In the genomic region with DNA sequence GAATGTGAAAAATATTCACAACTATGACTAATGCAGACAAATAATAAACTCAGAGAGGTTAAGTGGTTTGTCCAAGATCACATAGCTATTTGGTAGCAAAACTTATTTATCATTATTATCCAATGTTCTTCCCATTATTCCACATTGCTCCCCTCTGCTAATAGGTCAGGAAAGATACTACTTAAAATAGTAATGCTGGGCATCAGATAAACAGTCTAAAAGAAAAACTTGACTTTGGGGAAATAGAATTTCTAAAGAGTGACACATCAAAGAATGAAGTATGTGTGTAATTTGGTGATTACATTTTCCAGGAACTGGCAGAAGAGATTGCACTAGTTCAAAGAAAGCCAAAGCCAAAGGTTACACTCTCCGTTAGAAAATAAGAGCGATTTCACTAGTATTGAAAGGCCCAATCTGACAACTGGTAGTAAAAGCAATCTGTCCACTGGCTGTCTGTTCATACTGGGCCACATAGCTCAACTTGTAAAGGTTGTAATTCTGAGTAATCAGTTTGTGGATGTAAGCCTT, we compare ENCODE assay signal across 9 cellular contexts.
DNase-seq lines count a peak whose midpoint lies in the region; ATAC-seq and TF ChIP-seq lines count a peak whose summit lies in the region.
"Had no signal": no experiment of that assay in that cellular context is flagged by ENCODE, and none has a peak within 500 bp of the region (broad histone marks: within the 10 kb centered on the region; RNA-seq: fewer than 3 reads in every experiment).

No MANE protein-coding gene starts in this region.

- TF ChIP-seq POLR2A in sigmoid colon (IDR thresholded peaks at IDR 0.05), result no peak

- POLR2A ChIA-PET in RWPE1 (lab: Yijun Ruan, JAX; ENCODE audit: low non-redundant PET), result no interaction called here

- H3K36me3 ChIP-seq in left lung (no peaks in the 10 kb centered on the region), sigmoid colon (no peaks in the 10 kb centered on the region)

- H3K27me3 ChIP-seq in left lung (no peaks in the 10 kb centered on the region), sigmoid colon (no peaks in the 10 kb centered on the region)

- peak; percentile 46 for DNase-seq in AG08396 (ENCODE audit: low spot score)
- DNase-seq in HS-27A (ENCODE audit: low read depth), result peak; percentile 45
- peak; percentile 73 for DNase-seq in amniotic epithelial cell (ENCODE audit: low read depth)
- DNase-seq in left lung, result no peak
- no peak for DNase-seq in sigmoid colon
- DNase-seq in NOMO-1 (lab: John Stamatoyannopoulos, UW; ENCODE audit: unreplicated experiment in 2 of 2), result no peak
- DNase-seq in UCSD-AML1 (lab: John Stamatoyannopoulos, UW; ENCODE audit: unreplicated experiment), result no peak
- DNase-seq in RWPE1 (ENCODE audit: low spot score), result no peak
- DNase-seq: SHP77 had no signal

- TF ChIP-seq EP300 in sigmoid colon (IDR thresholded peaks at IDR 0.05), result no peak

- TF ChIP-seq CTCF in left lung (IDR thresholded peaks at IDR 0.05) (no peak), sigmoid colon (IDR thresholded peaks at IDR 0.05) (no peak), RWPE1 (conservative IDR thresholded peaks at IDR 0.05; ENCODE audit: low read depth) (no peak)

- peak; percentile 64 for ATAC-seq in left lung

- H3K27ac ChIP-seq in left lung, result peak overlapping the region; percentile 42 to 48
- peak overlapping the region in 1 of 4 donors; percentile 41 for H3K27ac ChIP-seq in sigmoid colon
- H3K27ac ChIP-seq in RWPE1, result no peak overlapping the region

- H3K4me1 ChIP-seq in left lung (peaks cover 9 to 12% of the 10 kb centered on the region in 2 donors), sigmoid colon (peaks cover 0 to 43% (median 27%) of the 10 kb centered on the region in 4 donors)

- CTCF ChIA-PET in RWPE1 (lab: Yijun Ruan, JAX), result no interaction called here

- WGBS in sigmoid colon, 2 donors, result 14 to 22% methylated on average over 2 of the region's 2 CpGs

- intact Hi-C loops in left lung (cut with DNase I), result no loop called here
- intact Hi-C loops in sigmoid colon (cut with DNase I), result no loop called here

- H3K9me3 ChIP-seq in left lung, result no peaks in the 10 kb centered on the region
- no peaks in the 10 kb centered on the region for H3K9me3 ChIP-seq in sigmoid colon

- H3K4me3 ChIP-seq in left lung (no peak overlapping the region), sigmoid colon (no peak overlapping the region)

Comparison
In these comparisons a context has a peak if more than half of its experiments do, and no peak if none do; other contexts are left out.
1. DNase-seq: peak in AG08396 (single experiment), HS-27A (single experiment) and amniotic epithelial cell (single experiment); none in left lung (0 of 2), sigmoid colon (single experiment), NOMO-1 (0 of 2), UCSD-AML1 (single experiment) and RWPE1 (single experiment).